In genomic region chr5:147617191-147617606, GRCh38 we compare ENCODE assay signal across 12 cellular contexts.
"Had no signal": no experiment of that assay in that cellular context is flagged by ENCODE, and none has a peak within 500 bp of the region (broad histone marks: within the 10 kb centered on the region; RNA-seq: fewer than 3 reads in every experiment).

No MANE protein-coding gene starts in this region.

- H3K36me3 ChIP-seq: neutrophil, tibial artery, vagina had no signal

- H3K9me3 Mint-ChIP-seq: activated T-cell treated with anti-CD3 and anti-CD28 coated beads, Interleukin-2, amount 50 U/mL, for 24 hours; stimulated activated effector memory CD8-positive, alpha-beta T cell treated with anti-CD3 and anti-CD28 coated beads, Interleukin-12 subunit alpha, Interleukin-12 subunit beta, amount 100 ng/mL, for 72 hours had no signal

- H3K9me3 ChIP-seq: neutrophil, tibial artery, vagina had no signal

- DNase-seq: activated effector memory CD4-positive, alpha-beta T cell treated with Interleukin-2 at 50 U/mL for 16 hours; activated T-cell treated with anti-CD3 and anti-CD28 coated beads, Interleukin-2, amount 50 U/mL, for 24 hours; hippocampal formation; naive thymus-derived CD8-positive, alpha-beta T cell; right cardiac atrium; T-helper 2 cell; tibial artery had no signal

- H3K27ac Mint-ChIP-seq: activated naive CD4-positive, alpha-beta T cell treated with anti-CD3 and anti-CD28 coated beads, Interleukin-2, amount 50 U/mL, for 72 hours; activated T-cell treated with anti-CD3 and anti-CD28 coated beads, Interleukin-2, amount 50 U/mL, for 24 hours; naive thymus-derived CD8-positive, alpha-beta T cell; stimulated activated effector memory CD8-positive, alpha-beta T cell treated with anti-CD3 and anti-CD28 coated beads, Interleukin-12 subunit alpha, Interleukin-12 subunit beta, amount 100 ng/mL, for 72 hours had no signal

- H3K27me3 Mint-ChIP-seq: activated T-cell treated with anti-CD3 and anti-CD28 coated beads, Interleukin-2, amount 50 U/mL, for 24 hours had no signal

- H3K4me3 Mint-ChIP-seq: activated T-cell treated with anti-CD3 and anti-CD28 coated beads, Interleukin-2, amount 50 U/mL, for 24 hours; naive thymus-derived CD8-positive, alpha-beta T cell; stimulated activated effector memory CD8-positive, alpha-beta T cell treated with anti-CD3 and anti-CD28 coated beads, Interleukin-12 subunit alpha, Interleukin-12 subunit beta, amount 100 ng/mL, for 72 hours had no signal

- H3K4me1 ChIP-seq: vagina had no signal

- H3K27ac ChIP-seq: neutrophil, tibial artery, vagina had no signal

- H3K36me3 Mint-ChIP-seq: activated naive CD4-positive, alpha-beta T cell treated with anti-CD3 and anti-CD28 coated beads, Interleukin-2, amount 50 U/mL, for 72 hours had no signal

- H3K4me1 Mint-ChIP-seq: naive thymus-derived CD8-positive, alpha-beta T cell; stimulated activated effector memory CD8-positive, alpha-beta T cell treated with anti-CD3 and anti-CD28 coated beads, Interleukin-12 subunit alpha, Interleukin-12 subunit beta, amount 100 ng/mL, for 72 hours had no signal

- H3K4me3 ChIP-seq: lung, tibial artery, vagina had no signal

- H3K27me3 ChIP-seq: neutrophil, tibial artery, vagina had no signal

- ATAC-seq: activated naive CD4-positive, alpha-beta T cell treated with anti-CD3 and anti-CD28 coated beads, Interleukin-2, amount 50 U/mL, for 72 hours; naive thymus-derived CD8-positive, alpha-beta T cell; right cardiac atrium; stimulated activated effector memory CD8-positive, alpha-beta T cell treated with anti-CD3 and anti-CD28 coated beads, Interleukin-12 subunit alpha, Interleukin-12 subunit beta, amount 100 ng/mL, for 72 hours had no signal
